14 cellular contexts compared by ENCODE assay signal in genomic region chr7:131164025-131164899, GRCh38.
DNase-seq lines count a peak whose midpoint lies in the region; ATAC-seq and TF ChIP-seq lines count a peak whose summit lies in the region.
"Had no signal": no experiment of that assay in that cellular context is flagged by ENCODE, and none has a peak within 500 bp of the region (broad histone marks: within the 10 kb centered on the region; RNA-seq: fewer than 3 reads in every experiment).

No MANE protein-coding gene starts in this region.

- H3K36me3 Mint-ChIP-seq in mesothelial cell of epicardium, result no peaks in the 10 kb centered on the region
- H3K36me3 Mint-ChIP-seq: activated naive CD4-positive, alpha-beta T cell treated with anti-CD3 and anti-CD28 coated beads, Interleukin-2, amount 50 U/mL, for 24 hours had no signal

- no peaks in the 10 kb centered on the region for H3K4me1 Mint-ChIP-seq in mesothelial cell of epicardium
- H3K4me1 Mint-ChIP-seq: activated CD4-positive, alpha-beta T cell treated with anti-CD3 and anti-CD28 coated beads, Interleukin-2, amount 10 ng/mL, durations not matched to agents 24 days and 14 days; activated naive CD4-positive, alpha-beta T cell treated with anti-CD3 and anti-CD28 coated beads, Interleukin-2, amount 50 U/mL, for 24 hours had no signal

- peak; percentile 97 for DNase-seq in HCEC 1CT
- peak; percentile 90 to 97 for DNase-seq in SW 1271 (lab: John Stamatoyannopoulos, UW)
- peak; percentile 90 for DNase-seq in fibroblast of pulmonary artery (ENCODE audit: low read depth)
- peak; percentile 86 for DNase-seq in stromal cell of bone marrow (ENCODE audit: low read depth)
- DNase-seq in mesothelial cell of epicardium (ENCODE audit: low spot score in 2 of 2, unreplicated experiment in 2 of 2), result no peak
- DNase-seq: activated CD4-positive, alpha-beta T cell treated with anti-CD3 and anti-CD28 coated beads, Interleukin-2, amount 10 ng/mL, durations not matched to agents 24 days and 14 days; DND-41; erythroblast; H9; NCI-H1694; retina had no signal

- TF ChIP-seq CTCF in fibroblast of pulmonary artery (IDR thresholded peaks at IDR 0.05; ENCODE audit: low read length, missing control alignments) (no peak), mesothelial cell of epicardium (IDR thresholded peaks at IDR 0.05; ENCODE audit: unreplicated experiment) (no peak)

- no peak overlapping the region for H3K27ac Mint-ChIP-seq in mesothelial cell of epicardium
- H3K27ac Mint-ChIP-seq: activated CD4-positive, alpha-beta T cell treated with anti-CD3 and anti-CD28 coated beads, Interleukin-2, amount 10 ng/mL, durations not matched to agents 24 days and 14 days; activated naive CD4-positive, alpha-beta T cell treated with anti-CD3 and anti-CD28 coated beads, Interleukin-2, amount 50 U/mL, for 24 hours; H9 had no signal

- no peak overlapping the region for H3K4me3 ChIP-seq in fibroblast of pulmonary artery (replicated peaks; ENCODE audit: low read depth, low read length)

- peaks cover 2% of the 10 kb centered on the region for H3K27me3 Mint-ChIP-seq in mesothelial cell of epicardium (ENCODE audit: low read depth)
- H3K27me3 Mint-ChIP-seq: activated naive CD4-positive, alpha-beta T cell treated with anti-CD3 and anti-CD28 coated beads, Interleukin-2, amount 50 U/mL, for 24 hours had no signal

- ATAC-seq in HG02852 (IDR thresholded peaks at IDR 0.05; ENCODE audit: unreplicated experiment) (no peak), HG03045 (IDR thresholded peaks at IDR 0.05; ENCODE audit: unreplicated experiment) (no peak)

- H3K9me3 Mint-ChIP-seq in mesothelial cell of epicardium, result no peaks in the 10 kb centered on the region
- H3K9me3 Mint-ChIP-seq: activated CD4-positive, alpha-beta T cell treated with anti-CD3 and anti-CD28 coated beads, Interleukin-2, amount 10 ng/mL, durations not matched to agents 24 days and 14 days; activated naive CD4-positive, alpha-beta T cell treated with anti-CD3 and anti-CD28 coated beads, Interleukin-2, amount 50 U/mL, for 24 hours; H9 had no signal

- no peak overlapping the region for H3K4me3 Mint-ChIP-seq in mesothelial cell of epicardium
- H3K4me3 Mint-ChIP-seq: activated CD4-positive, alpha-beta T cell treated with anti-CD3 and anti-CD28 coated beads, Interleukin-2, amount 10 ng/mL, durations not matched to agents 24 days and 14 days; activated naive CD4-positive, alpha-beta T cell treated with anti-CD3 and anti-CD28 coated beads, Interleukin-2, amount 50 U/mL, for 24 hours; H9 had no signal

Comparison
In these comparisons a context has a peak if more than half of its experiments do, and no peak if none do; other contexts are left out.
1. DNase-seq: peak in HCEC 1CT (single experiment), SW 1271 (2 of 2), fibroblast of pulmonary artery (single experiment) and stromal cell of bone marrow (single experiment); none in mesothelial cell of epicardium (0 of 2).